In genomic region chr1:3642921-3643675, GRCh38 we compare ENCODE assay signal across 29 cellular contexts. TPM values are rescaled to one million over a fixed set of nuclear protein-coding genes. Genes with fewer than 3 reads are reported as not detected.
"Had no signal": no experiment of that assay in that cellular context is flagged by ENCODE, and none has a peak within 500 bp of the region (broad histone marks: within the 10 kb centered on the region; RNA-seq: fewer than 3 reads in every experiment).

No MANE protein-coding gene starts in this region.

- H3K4me1 ChIP-seq: pancreas, psoas muscle, right atrium auricular region, tibial artery had no signal

- H3K9me3 ChIP-seq: esophagus squamous epithelium, pancreas, psoas muscle, right atrium auricular region, stomach, tibial artery had no signal

- H3K9me3 Mint-ChIP-seq: activated B cell treated with CpG ODN at 0.5 μM for 24 hours; activated CD8-positive, alpha-beta T cell treated with anti-CD3 and anti-CD28 coated beads for 36 hours; activated T-cell treated with anti-CD3 and anti-CD28 coated beads, Interleukin-2, amount 50 U/mL, for 72 hours; central memory CD8-positive, alpha-beta T cell; naive B cell; stimulated activated memory B cell treated with anti-CD40 and anti-IgM and Interleukin-4, amounts not matched to agents 10 μg/mL and 1 μg/mL and 100 μg/mL, for 72 hours had no signal

- H3K27ac Mint-ChIP-seq: activated B cell treated with CpG ODN at 0.5 μM for 24 hours; activated CD8-positive, alpha-beta memory T cell treated with anti-CD3 and anti-CD28 coated beads, Interleukin-2, amount 10 ng/mL, durations not matched to agents 7 days and 5 days; activated CD8-positive, alpha-beta T cell treated with anti-CD3 and anti-CD28 coated beads for 36 hours; activated T-cell treated with anti-CD3 and anti-CD28 coated beads, Interleukin-2, amount 50 U/mL, for 72 hours; stimulated activated memory B cell treated with anti-CD40 and anti-IgM and Interleukin-4, amounts not matched to agents 10 μg/mL and 1 μg/mL and 100 μg/mL, for 72 hours had no signal

- H3K4me3 ChIP-seq: esophagus squamous epithelium, pancreas, psoas muscle, right atrium auricular region, stomach, tibial artery had no signal

- ATAC-seq: activated CD8-positive, alpha-beta memory T cell treated with anti-CD3 and anti-CD28 coated beads, Interleukin-2, amount 10 ng/mL, durations not matched to agents 7 days and 5 days; activated CD8-positive, alpha-beta T cell treated with anti-CD3 and anti-CD28 coated beads for 36 hours; activated T-cell treated with anti-CD3 and anti-CD28 coated beads, Interleukin-2, amount 50 U/mL, for 72 hours; left cardiac atrium; pancreas; psoas muscle; stimulated activated memory B cell treated with anti-CD40 and anti-IgM and Interleukin-4, amounts not matched to agents 10 μg/mL and 1 μg/mL and 100 μg/mL, for 72 hours had no signal

- DNase-seq: activated B cell treated with CpG ODN at 0.5 μM for 24 hours; activated CD4-positive, alpha-beta T cell treated with anti-CD3 and anti-CD28 coated beads, Interleukin-2, amount 50 U/mL, for 1 hour; activated CD8-positive, alpha-beta memory T cell treated with anti-CD3 and anti-CD28 coated beads, Interleukin-2, amount 10 ng/mL, durations not matched to agents 7 days and 5 days; activated CD8-positive, alpha-beta T cell treated with anti-CD3 and anti-CD28 coated beads for 36 hours; activated naive CD4-positive, alpha-beta T cell treated with anti-CD3 and anti-CD28 coated beads, Interleukin-2, amount 50 U/mL, for 16 hours; activated T-cell treated with anti-CD3 and anti-CD28 coated beads, Interleukin-2, amount 50 U/mL, for 72 hours; amniotic stem cell; dermis blood vessel endothelial cell; effector CD4-positive, alpha-beta T cell; esophagus squamous epithelium; foreskin melanocyte; islet precursor cell; left cardiac atrium; mammary epithelial cell; naive B cell; pancreas; psoas muscle; stimulated activated CD4-positive, alpha-beta T cell treated with anti-CD3 and anti-CD28 coated beads, Interleukin-12 subunit alpha, Interleukin-12 subunit beta, amount 100 ng/mL, for 4 hours; stimulated activated CD4-positive, alpha-beta T cell treated with anti-CD3 and anti-CD28 coated beads, Interleukin-4, amount 100 ng/mL, for 4 hours; stimulated activated CD8-positive, alpha-beta memory T cell treated with anti-CD3 and anti-CD28 coated beads, Interleukin-4, amount 100 ng/mL, for 48 hours; stomach; T-helper 2 cell; tibial artery had no signal

- H3K4me3 Mint-ChIP-seq: activated B cell treated with CpG ODN at 0.5 μM for 24 hours; activated CD8-positive, alpha-beta memory T cell treated with anti-CD3 and anti-CD28 coated beads, Interleukin-2, amount 10 ng/mL, durations not matched to agents 7 days and 5 days; activated CD8-positive, alpha-beta T cell treated with anti-CD3 and anti-CD28 coated beads for 36 hours; activated T-cell treated with anti-CD3 and anti-CD28 coated beads, Interleukin-2, amount 50 U/mL, for 72 hours; central memory CD8-positive, alpha-beta T cell; naive B cell; stimulated activated memory B cell treated with anti-CD40 and anti-IgM and Interleukin-4, amounts not matched to agents 10 μg/mL and 1 μg/mL and 100 μg/mL, for 72 hours had no signal

- H3K27ac ChIP-seq: epithelial cell of prostate, esophagus squamous epithelium, pancreas, psoas muscle, right atrium auricular region, stomach, tibial artery had no signal

- H3K27me3 Mint-ChIP-seq: activated B cell treated with CpG ODN at 0.5 μM for 24 hours; activated CD8-positive, alpha-beta memory T cell treated with anti-CD3 and anti-CD28 coated beads, Interleukin-2, amount 10 ng/mL, durations not matched to agents 7 days and 5 days; activated CD8-positive, alpha-beta T cell treated with anti-CD3 and anti-CD28 coated beads for 36 hours; central memory CD8-positive, alpha-beta T cell; naive B cell; stimulated activated memory B cell treated with anti-CD40 and anti-IgM and Interleukin-4, amounts not matched to agents 10 μg/mL and 1 μg/mL and 100 μg/mL, for 72 hours had no signal

- H3K27me3 ChIP-seq: esophagus squamous epithelium, pancreas, right atrium auricular region, stomach, tibial artery had no signal

RNA-seq across cellular contexts. Expression of gene TP73, which starts 9.2 kb away (rescaled TPM):
- total RNA-seq: dermis blood vessel endothelial cell, skeletal muscle tissue had no signal
- polyA plus RNA-seq: neural cell had no signal
